26 cellular contexts compared by ENCODE assay signal in genomic region chr3:23823620-23824019, GRCh38. TPM values are rescaled to one million over a fixed set of nuclear protein-coding genes. Genes with fewer than 3 reads are reported as not detected.
DNase-seq lines count a peak whose midpoint lies in the region; ATAC-seq, FAIRE-seq and TF ChIP-seq lines count a peak whose summit lies in the region.
"Had no signal": no experiment of that assay in that cellular context is flagged by ENCODE, and none has a peak within 500 bp of the region (broad histone marks: within the 10 kb centered on the region; RNA-seq: fewer than 3 reads in every experiment).

No MANE protein-coding gene starts in this region.

- H3K9ac ChIP-seq in Karpas-422 (ENCODE audit: low read length), result 0 out of 2 replicates have a peak overlapping the region, but pooled peaks have one; percentile 3
- no peak overlapping the region for H3K9ac ChIP-seq in GM12878 (ENCODE audit: control insufficient read depth, insufficient read depth, low read length)
- H3K9ac ChIP-seq in smooth muscle cell (ENCODE audit: low read depth), result no peak overlapping the region

- H3K27me3 ChIP-seq in Karpas-422 (ENCODE audit: low read length) (no peaks in the 10 kb centered on the region), GM12878 (replicated peaks in 1 of 2; ENCODE audit: control insufficient read depth in 2 of 2, insufficient read depth in 2 of 2, low read length in 1 of 2) (no peaks in the 10 kb centered on the region), smooth muscle cell (ENCODE audit: low read depth) (no peaks in the 10 kb centered on the region)
- H3K27me3 ChIP-seq: SJSA1 had no signal

- H3K36me3 ChIP-seq in Karpas-422 (ENCODE audit: insufficient read depth, low read length), result peaks cover 15% of the 10 kb centered on the region; the same call in 1 of the 2 replicates
- H3K36me3 ChIP-seq in GM12878 (ENCODE audit: control insufficient read depth in 2 of 2, insufficient read depth in 2 of 2, low read length in 1 of 2), result peaks cover 0 to 18% of the 10 kb centered on the region in 2 experiments; a peak in 2 of 4 replicates
- H3K36me3 ChIP-seq in smooth muscle cell (ENCODE audit: low read depth), result no peaks in the 10 kb centered on the region

- FAIRE-seq in GM12891 (lab: Jason Lieb, UNC), result peak; percentile 58
- FAIRE-seq in GM12878 (lab: Jason Lieb, UNC), result no peak
- FAIRE-seq: A204.1, GM12892 had no signal

- POLR2A ChIA-PET in GM12878 (lab: Charles Lee), result no interaction called here

- RAD21 ChIA-PET in GM12878 (lab: Charles Lee; ENCODE audit: unreplicated experiment), result interaction anchor here (0.9 kb wide), 1 partner anchor 12 kb away, joined by 3 read pairs; no protein-coding TSS in a partner anchor

- CTCF ChIA-PET in GM12878 (lab: Yijun Ruan, JAX), result no interaction called here

- H3K9me2 ChIP-seq in Karpas-422 (replicated peaks; ENCODE audit: insufficient read depth, low read length), result no peaks in the 10 kb centered on the region

- no peak for DNase-seq in GM12891 (ENCODE audit: insufficient read length, low spot score)
- no peak for DNase-seq in Karpas-422
- DNase-seq in GM12878 (ENCODE audit: low read depth, low spot score), result no peak
- no peak for DNase-seq in MV-4-11 (lab: John Stamatoyannopoulos, UW)
- DNase-seq in smooth muscle cell (lab: John Stamatoyannopoulos, UW; ENCODE audit: unreplicated experiment), result no peak
- DNase-seq: Caco-2; CD8-positive, alpha-beta T cell; EL; GDM1; H7; Kasumi-1; NCI-H1105 treated with DMSO at 0.1 percent for 48 hours; NCI-H146; NCI-H2029; NCI-H446; NCI-H524 treated with DMSO at 0.1 percent for 48 hours; NCI-H774; PC-9; Right ventricle myocardium superior; RPMI8226 had no signal

- ATAC-seq in GM12878 (no peak), HG02610 (IDR thresholded peaks at IDR 0.05; ENCODE audit: unreplicated experiment) (no peak), GM19395 (IDR thresholded peaks at IDR 0.05; ENCODE audit: unreplicated experiment) (no peak)
- ATAC-seq: CD8-positive, alpha-beta T cell had no signal

- H3K27ac ChIP-seq in Karpas-422 (ENCODE audit: low read length) (0 out of 2 replicates have a peak overlapping the region, but pooled peaks have one; percentile 5), GM12878 (ENCODE audit: control insufficient read depth, insufficient read depth) (no peak overlapping the region), smooth muscle cell (ENCODE audit: low read depth) (no peak overlapping the region)
- H3K27ac ChIP-seq: C4-2B, SJSA1 had no signal

- H3K4me1 ChIP-seq in Karpas-422 (ENCODE audit: low read length) (peaks cover 93% of the 10 kb centered on the region), GM12878 (ENCODE audit: control insufficient read depth, insufficient read depth, low read length) (peaks cover 41% of the 10 kb centered on the region), smooth muscle cell (ENCODE audit: low read depth) (peaks cover 25% of the 10 kb centered on the region)
- H3K4me1 ChIP-seq: Caco-2, SJSA1 had no signal

- BruUV-seq in GM12878 (replicated peaks; lab: Mats Ljungman, UMichigan), result no TSS peak

- intact Hi-C loops in GM12878 (cut with micrococcal nuclease; ENCODE audit: unreplicated experiment), result no loop called here

- H3K4me2 ChIP-seq in Karpas-422 (ENCODE audit: low read depth, low read length, poor library complexity, severe bottlenecking) (peak overlapping the region; percentile 25), GM12878 (ENCODE audit: control insufficient read depth, insufficient read depth) (0 out of 2 replicates have a peak overlapping the region, but pooled peaks have one; percentile 2), smooth muscle cell (no peak overlapping the region)
- H3K4me2 ChIP-seq: PC-9 had no signal

- 97% methylated on average over 3 of the region's 3 CpGs for WGBS in GM12878 (ENCODE audit: insufficient coverage, insufficient replicate concordance, low lambda C conversion rate, missing lambda C conversion rate)
- 86% methylated on average over 3 of the region's 3 CpGs for WGBS in smooth muscle cell (ENCODE audit: low lambda C conversion rate)

- TF ChIP-seq CTCF in GM12878 (IDR thresholded peaks at IDR 0.05 in 2 of 3, conservative IDR thresholded peaks at IDR 0.05 in 1 of 3; ENCODE audit: control insufficient read depth in 2 of 3, extremely low read depth in 1 of 3, insufficient read depth in 1 of 3, low read depth in 3 of 3, low read length in 3 of 3) (no peak), smooth muscle cell (IDR thresholded peaks at IDR 0.05; ENCODE audit: borderline replicate concordance, insufficient read depth, poor library complexity, severe bottlenecking) (no peak)

- TF ChIP-seq RAD21 in GM12878 (IDR thresholded peaks at IDR 0.05; ENCODE audit: insufficient read depth, low read depth, low read length), result no peak

- H3K4me3 ChIP-seq in Karpas-422 (ENCODE audit: low read length), result no peak overlapping the region
- H3K4me3 ChIP-seq in GM12878, result no peak overlapping the region
- H3K4me3 ChIP-seq in smooth muscle cell, result no peak overlapping the region
- H3K4me3 ChIP-seq: PC-9, SJSA1 had no signal

- TF ChIP-seq POLR2A in GM12891 (IDR thresholded peaks at IDR 0.05; ENCODE audit: low read depth, low read length), result no peak
- TF ChIP-seq POLR2A in GM12878 (IDR thresholded peaks at IDR 0.05; ENCODE audit: low read depth, low read length), result no peak

- SMC1A ChIA-PET in GM12878 (lab: Charles Lee; ENCODE audit: uncharacterized antibody, unreplicated experiment), result interaction anchor here (1.0 to 1.1 kb wide), 2 partner anchors 12 to 17 kb away, joined by 3 read pairs; no protein-coding TSS in a partner anchor

- H3K9me3 ChIP-seq in Karpas-422 (ENCODE audit: low read length) (no peaks in the 10 kb centered on the region), GM12878 (replicated peaks; ENCODE audit: control insufficient read depth, insufficient read depth, low read length) (no peaks in the 10 kb centered on the region), smooth muscle cell (replicated peaks; ENCODE audit: low read depth) (no peaks in the 10 kb centered on the region)
- H3K9me3 ChIP-seq: Caco-2, SJSA1 had no signal

- H4K20me1 ChIP-seq in Karpas-422 (ENCODE audit: insufficient read depth, low read depth, low read length) (peaks cover 51% of the 10 kb centered on the region), GM12878 (ENCODE audit: control insufficient read depth, insufficient read depth) (no peaks in the 10 kb centered on the region; the same call in 1 of the 2 replicates), smooth muscle cell (ENCODE audit: low read depth) (peaks cover 100% of the 10 kb centered on the region)

- in situ Hi-C loops in GM12878 (cut with MboI), result no loop called here

- no peak overlapping the region for H2AFZ ChIP-seq in Karpas-422 (ENCODE audit: low read length)
- no peak overlapping the region for H2AFZ ChIP-seq in GM12878 (ENCODE audit: control insufficient read depth, low read depth, low read length)
- no peak overlapping the region for H2AFZ ChIP-seq in smooth muscle cell (ENCODE audit: low read depth)
- H2AFZ ChIP-seq: PC-9 had no signal

- no peak for TF ChIP-seq EP300 in GM12878 (IDR thresholded peaks at IDR 0.05; ENCODE audit: borderline replicate concordance in 1 of 2, control insufficient read depth in 1 of 2, low read depth in 2 of 2, low read length in 2 of 2)

- H3F3A ChIP-seq in smooth muscle cell (ENCODE audit: low read depth), result peaks cover 4% of the 10 kb centered on the region

- H3K79me2 ChIP-seq in Karpas-422 (ENCODE audit: low read length) (peaks cover 98% of the 10 kb centered on the region), GM12878 (ENCODE audit: control insufficient read depth, insufficient read depth, low read length) (peaks cover 92% of the 10 kb centered on the region), smooth muscle cell (ENCODE audit: low read depth) (peaks cover 85% of the 10 kb centered on the region)

TF ChIP-seq in GM12891, 5 proteins besides CTCF, POLR2A, EP300 and RAD21:
- TF ChIP-seq POLR2AphosphoS5 (IDR thresholded peaks at IDR 0.05; ENCODE audit: low read depth, low read length) (no peak), POU2F2 (IDR thresholded peaks at IDR 0.05; ENCODE audit: low read depth, low read length) (no peak)

TF ChIP-seq in GM12878, 131 proteins besides CTCF, POLR2A, EP300 and RAD21:
- TF ChIP-seq ZNF207 (IDR thresholded peaks at IDR 0.05; ENCODE audit: borderline replicate concordance), result no peak
- no peak for TF ChIP-seq BCL3 (IDR thresholded peaks at IDR 0.05; ENCODE audit: borderline replicate concordance, insufficient read depth, low read depth, low read length, poor library complexity, severe bottlenecking)
- no peak for TF ChIP-seq SREBF1 (IDR thresholded peaks at IDR 0.05; ENCODE audit: low read length)
- no peak for TF ChIP-seq HDGF (IDR thresholded peaks at IDR 0.05)
- no peak for TF ChIP-seq PAX8 (IDR thresholded peaks at IDR 0.05)

RNA-seq across cellular contexts. Expression of gene UBE2E1, which starts 17.9 kb away (rescaled TPM):
- polyA plus RNA-seq in GM12891 (2012; ENCODE audit: low read depth, missing spikeins), result 153 TPM
- total RNA-seq in Karpas-422 (2014; rRNA removed; shearing (Covaris generic); ENCODE audit: low replicate concordance), result 104 and 200 TPM in 2 replicates
- 149 and 156 TPM in 2 replicates for total RNA-seq in GM12878 (2013; cell fraction: nucleolus; rRNA removed)
- total RNA-seq in GM12878 (2014; rRNA removed) (110 and 129 TPM in 2 replicates), GM12878 (2014; rRNA removed; fragmentation: Illumina TruSeq; extraction: Trizol) (230 and 236 TPM in 2 replicates), GM12878 (2021) (162 and 167 TPM in 2 replicates), smooth muscle cell (128 and 142 TPM in 2 replicates)
- 122 TPM for polyA plus RNA-seq in GM12878 (2011; ENCODE audit: low read depth)
- polyA plus RNA-seq in GM12878 (2011; rRNA removed) (425 and 698 TPM in 2 replicates), GM12878 (2014; fragmentation: Illumina TruSeq; extraction: Trizol) (282 and 450 TPM in 2 replicates), GM12878 (2014; fragmentation: Nextera tagmentation; extraction: Ambion mirVana) (100 to 1,000 TPM; 113 to 128 TPM), GM12878 (2014; rRNA removed) (159 and 202 TPM in 2 replicates), GM12878 (2016; fragmentation: Nextera tagmentation; extraction: Ambion mirVana) (10 to 100 TPM; 18.7 to 21.8 TPM), smooth muscle cell (13.3 and 17.9 TPM in 2 replicates)
- polyA plus RNA-seq in GM12878 (2011; cell fraction: cytosol; rRNA removed), result 160 and 172 TPM in 2 replicates
- polyA plus RNA-seq in GM12878 (2011; cell fraction: nucleus; rRNA removed), result 186 and 224 TPM in 2 replicates
- polyA plus RNA-seq in GM12878 (2012), result 192 and 242 TPM in 2 replicates
- 126 and 154 TPM in 2 replicates for polyA minus RNA-seq in GM12878 (2011; rRNA and poly(A)+ RNA removed)
- polyA minus RNA-seq in GM12878 (2011; cell fraction: cytosol; rRNA and poly(A)+ RNA removed), result 57.1 and 82.3 TPM in 2 replicates
- 84.7 and 98.8 TPM in 2 replicates for polyA minus RNA-seq in GM12878 (2011; cell fraction: nucleus; rRNA and poly(A)+ RNA removed)
